In the genomic region with DNA sequence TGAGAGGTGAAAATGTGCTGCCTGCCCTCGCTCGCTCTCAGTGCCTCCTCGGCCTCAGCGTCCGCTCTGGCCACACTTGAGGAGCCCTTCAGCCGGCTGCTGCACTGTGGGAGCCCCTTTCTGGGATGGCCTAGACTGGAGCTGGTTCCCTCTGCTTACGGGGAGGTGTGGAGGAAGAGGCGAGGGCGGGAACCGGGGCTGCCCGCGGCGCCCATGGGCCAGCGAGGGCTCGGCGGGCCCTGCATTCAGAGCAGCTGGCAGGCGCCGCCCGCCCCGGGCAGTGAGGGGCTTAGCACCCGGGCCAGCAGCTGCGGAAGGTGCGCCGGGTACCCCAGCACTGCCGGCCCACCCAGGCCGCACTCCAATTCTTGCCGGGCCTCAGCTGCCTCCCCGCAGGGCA, we compare ENCODE assay signal across 37 cellular contexts. TPM values are rescaled to one million over a fixed set of nuclear protein-coding genes. Genes with fewer than 3 reads are reported as not detected.
"Had no signal": no experiment of that assay in that cellular context is flagged by ENCODE, and none has a peak within 500 bp of the region (broad histone marks: within the 10 kb centered on the region; RNA-seq: fewer than 3 reads in every experiment).

No MANE protein-coding gene starts in this region.

- H3K9me3 ChIP-seq: adrenal gland, body of pancreas had no signal

- FAIRE-seq: astrocyte, TTC549 had no signal

- DNase-seq: activated B cell treated with CpG ODN at 0.5 μM for 24 hours; activated CD4-positive, alpha-beta memory T cell treated with anti-CD3 and anti-CD28 coated beads for 36 hours; activated CD4-positive, alpha-beta T cell treated with anti-CD3 and anti-CD28 coated beads for 4 hours; activated CD4-positive, alpha-beta T cell treated with anti-CD3 and anti-CD28 coated beads, Interleukin-2, amount 10 ng/mL, durations not matched to agents 24 days and 14 days; activated CD4-positive, alpha-beta T cell treated with anti-CD3 and anti-CD28 coated beads, Interleukin-2, amount 50 U/mL, for 1 hour; activated CD4-positive, alpha-beta T cell treated with anti-CD3 and anti-CD28 coated beads, Interleukin-2, amount 50 U/mL, for 4 hours; activated CD4-positive, CD25-positive, alpha-beta regulatory T cell treated with anti-CD3 and anti-CD28 coated beads, Interleukin-2, amount 50 U/mL, for 72 hours; activated CD8-positive, alpha-beta memory T cell treated with anti-CD3 and anti-CD28 coated beads, Interleukin-2, amount 50 U/mL, for 4 hours; activated CD8-positive, alpha-beta T cell treated with anti-CD3 and anti-CD28 coated beads for 36 hours; activated effector memory CD4-positive, alpha-beta T cell treated with anti-CD3 and anti-CD28 coated beads, Interleukin-2, amount 50 U/mL, for 16 hours; activated gamma-delta T cell treated with Interleukin-2 at 50 U/mL for 16 hours; activated naive CD4-positive, alpha-beta T cell; activated naive CD4-positive, alpha-beta T cell treated with anti-CD3 and anti-CD28 coated beads for 36 hours; activated naive CD4-positive, alpha-beta T cell treated with anti-CD3 and anti-CD28 coated beads, Interleukin-2, amount 50 U/mL, for 16 hours; activated naive CD8-positive, alpha-beta T cell treated with anti-CD3 and anti-CD28 coated beads for 36 hours; activated T-cell treated with anti-CD3 and anti-CD28 coated beads for 4 hours; activated T-cell treated with anti-CD3 and anti-CD28 coated beads, Interleukin-2, amount 50 U/mL, for 1 hour; activated T-cell treated with anti-CD3 and anti-CD28 coated beads, Interleukin-2, amount 50 U/mL, for 4 hours; activated T-cell treated with anti-CD3 and anti-CD28 coated beads, Interleukin-2, amount 50 U/mL, for 72 hours; adrenal gland; amniotic stem cell; aorta; body of pancreas; brain microvascular endothelial cell; central memory CD4-positive, alpha-beta T cell; T-helper 1 cell; T-helper 2 cell; T-helper 9 cell had no signal

- H3K27me3 ChIP-seq: adrenal gland, body of pancreas, brain microvascular endothelial cell, breast epithelium had no signal

- H3K36me3 ChIP-seq: adrenal gland, brain microvascular endothelial cell, breast epithelium had no signal

- H3K4me3 ChIP-seq: adrenal gland, body of pancreas, breast epithelium had no signal

- H3K27ac ChIP-seq: adrenal gland, body of pancreas, brain microvascular endothelial cell, breast epithelium, VCaP had no signal

- H3K4me1 ChIP-seq: adrenal gland, body of pancreas, breast epithelium had no signal

- ATAC-seq: activated CD8-positive, alpha-beta T cell treated with anti-CD3 and anti-CD28 coated beads for 36 hours; activated naive CD4-positive, alpha-beta T cell treated with anti-CD3 and anti-CD28 coated beads, Interleukin-2, amount 50 U/mL, for 72 hours; activated T-cell treated with anti-CD3 and anti-CD28 coated beads, Interleukin-2, amount 50 U/mL, for 4 hours; activated T-cell treated with anti-CD3 and anti-CD28 coated beads, Interleukin-2, amount 50 U/mL, for 72 hours; activated T-helper 17 cell treated with anti-CD3 and anti-CD28 coated beads, Interleukin-2, amount 50 U/mL, for 72 hours; body of pancreas had no signal

RNA-seq across cellular contexts. Expression of gene TRIML1, which starts 39.6 kb away (rescaled TPM):
- total RNA-seq: activated B cell treated with CpG ODN at 0.5 μM for 24 hours; activated CD4-positive, alpha-beta memory T cell treated with anti-CD3 and anti-CD28 coated beads for 36 hours; activated CD4-positive, alpha-beta T cell treated with anti-CD3 and anti-CD28 coated beads, Interleukin-2, amount 10 ng/mL, durations not matched to agents 24 days and 14 days; activated CD8-positive, alpha-beta memory T cell treated with anti-CD3 and anti-CD28 coated beads for 36 hours; activated CD8-positive, alpha-beta T cell treated with anti-CD3 and anti-CD28 coated beads for 36 hours; activated naive CD4-positive, alpha-beta T cell treated with anti-CD3 and anti-CD28 coated beads for 36 hours; activated naive CD4-positive, alpha-beta T cell treated with anti-CD3 and anti-CD28 coated beads, Interleukin-2, amount 50 U/mL, for 72 hours; activated naive CD8-positive, alpha-beta T cell treated with anti-CD3 and anti-CD28 coated beads for 36 hours; activated T-cell treated with anti-CD3 and anti-CD28 coated beads, Interleukin-2, amount 50 U/mL, for 4 hours; activated T-cell treated with anti-CD3 and anti-CD28 coated beads, Interleukin-2, amount 50 U/mL, for 72 hours; activated T-helper 1 cell treated with anti-CD3 and anti-CD28 coated beads, Interleukin-12 subunit alpha, Interleukin-12 subunit beta, Interleukin-2, Interleukin-4 antibody, amounts not matched to agents 30 ng/mL and 10 ng/mL and 1 ng/mL, durations not matched to agents 14 hours and 24 hours and 36 hours; activated T-helper 17 cell treated with anti-CD3 and anti-CD28 coated beads, Interleukin-2, amount 50 U/mL, for 72 hours; adrenal gland; aorta; astrocyte; body of pancreas; breast epithelium; cardiac septum had no signal
- polyA plus RNA-seq: adrenal gland, aorta had no signal
